In genomic region chr10:317926-318325, GRCh38 we compare ENCODE assay signal across 26 cellular contexts.
DNase-seq lines count a peak whose midpoint lies in the region; ATAC-seq, FAIRE-seq and TF ChIP-seq lines count a peak whose summit lies in the region.
"Had no signal": no experiment of that assay in that cellular context is flagged by ENCODE, and none has a peak within 500 bp of the region (broad histone marks: within the 10 kb centered on the region; RNA-seq: fewer than 3 reads in every experiment).

No MANE protein-coding gene starts in this region.

- H3K9ac ChIP-seq in BLaER1 (no peak overlapping the region), IMR-90 (ENCODE audit: low read depth, low read length) (no peak overlapping the region)
- H3K9ac ChIP-seq: parathyroid adenoma had no signal

- dilution Hi-C loops in IMR-90 (cut with HindIII; ENCODE audit: low sequenced_read_pairs, unreplicated experiment), result no loop called here

- H4K91ac ChIP-seq in IMR-90 (ENCODE audit: insufficient read depth, low read depth, low read length), result no peak overlapping the region; the same call in 1 of the 2 replicates

- in situ Hi-C loops in IMR-90 (cut with MboI; ENCODE audit: low sequenced_read_pairs), result no loop called here

- H2BK5ac ChIP-seq in IMR-90 (ENCODE audit: low read depth, low read length, poor library complexity, severe bottlenecking), result no peak overlapping the region

- POLR2A ChIA-PET in IMR-90 (lab: Charles Lee; ENCODE audit: unreplicated experiment), result no interaction called here

- H3K4me3 Mint-ChIP-seq in nephron, result peak overlapping the region in 1 of 3 experiments; percentile 41
- H3K4me3 Mint-ChIP-seq: activated CD4-positive, alpha-beta memory T cell treated with anti-CD3 and anti-CD28 coated beads for 36 hours; activated naive CD8-positive, alpha-beta T cell treated with anti-CD3 and anti-CD28 coated beads, Interleukin-2, amount 10 ng/mL, durations not matched to agents 7 days and 5 days; stimulated activated effector memory CD8-positive, alpha-beta T cell treated with anti-CD3 and anti-CD28 coated beads, Interleukin-12 subunit alpha, Interleukin-12 subunit beta, amount 100 ng/mL, for 72 hours; T-cell had no signal

- H2AK5ac ChIP-seq in IMR-90 (ENCODE audit: low read depth, low read length), result peak overlapping the region; percentile 95

- H3K9me3 ChIP-seq in BLaER1, result no peaks in the 10 kb centered on the region
- no peaks in the 10 kb centered on the region for H3K9me3 ChIP-seq in IMR-90 (ENCODE audit: control insufficient read depth, insufficient read depth, low read length)
- H3K9me3 ChIP-seq: left ventricle myocardium inferior had no signal

- H3K4me2 ChIP-seq in BLaER1 (peak overlapping the region; percentile 66), IMR-90 (ENCODE audit: low read depth, low read length) (peak overlapping the region; percentile 3; the same call in 1 of the 2 replicates)

- H3K27me3 ChIP-seq in BLaER1 (no peaks in the 10 kb centered on the region), IMR-90 (ENCODE audit: control insufficient read depth, insufficient read depth, low read length) (no peaks in the 10 kb centered on the region), bronchial epithelial cell (ENCODE audit: control insufficient read depth, insufficient read depth, low read length) (no peaks in the 10 kb centered on the region)

- H3K79me1 ChIP-seq in IMR-90 (ENCODE audit: low read depth in 1 of 2, low read length in 2 of 2), result peaks cover 0 to 38% of the 10 kb centered on the region in 2 experiments; a peak in 3 of 4 replicates

- H3K9me3 Mint-ChIP-seq in nephron, result no peaks in the 10 kb centered on the region
- H3K9me3 Mint-ChIP-seq: activated CD4-positive, alpha-beta memory T cell treated with anti-CD3 and anti-CD28 coated beads for 36 hours; CD8-positive, alpha-beta memory T cell; stimulated activated effector memory CD8-positive, alpha-beta T cell treated with anti-CD3 and anti-CD28 coated beads, Interleukin-12 subunit alpha, Interleukin-12 subunit beta, amount 100 ng/mL, for 72 hours; T-cell had no signal

- peaks cover 21% of the 10 kb centered on the region for H3K9me1 ChIP-seq in IMR-90 (ENCODE audit: insufficient read depth, low read length)

- peak overlapping the region; percentile 8 for H2AFZ ChIP-seq in IMR-90 (replicated peaks; ENCODE audit: low read length, poor library complexity)
- H2AFZ ChIP-seq: parathyroid adenoma had no signal

- ATAC-seq in IMR-90 (ENCODE audit: low read depth) (no peak), HG02973 (IDR thresholded peaks at IDR 0.05; ENCODE audit: unreplicated experiment) (no peak), GM21390 (IDR thresholded peaks at IDR 0.05; ENCODE audit: unreplicated experiment) (no peak), HG03175 (IDR thresholded peaks at IDR 0.05; ENCODE audit: unreplicated experiment) (no peak), omental fat pad (ENCODE audit: low FRiP score) (no peak)

- H2BK15ac ChIP-seq in IMR-90 (ENCODE audit: low read depth, low read length), result peak overlapping the region; percentile 67; the same call in 1 of the 3 replicates

- peak overlapping the region; percentile 30; the same call in 1 of the 2 replicates for H4K5ac ChIP-seq in IMR-90 (ENCODE audit: low read depth, low read length)

- peak overlapping the region; percentile 40 for H3K18ac ChIP-seq in IMR-90 (ENCODE audit: low read depth, low read length)

- FAIRE-seq in bronchial epithelial cell (lab: Jason Lieb, UNC), result peak; percentile 23
- FAIRE-seq: endothelial cell of umbilical vein, RCC 7860 had no signal

- H2BK120ac ChIP-seq in IMR-90 (ENCODE audit: low read depth, low read length), result peak overlapping the region; percentile 55

- H3K36me3 ChIP-seq in BLaER1, result peaks cover 22% of the 10 kb centered on the region
- peaks cover 15% of the 10 kb centered on the region for H3K36me3 ChIP-seq in IMR-90 (ENCODE audit: control insufficient read depth, insufficient read depth, low read length)
- H3K36me3 ChIP-seq in bronchial epithelial cell (ENCODE audit: control insufficient read depth, insufficient read depth, low read length), result no peaks in the 10 kb centered on the region

- H3K27ac ChIP-seq in BLaER1 (no peak overlapping the region), IMR-90 (ENCODE audit: insufficient read depth, low read length) (peak overlapping the region; percentile 27; the same call in 1 of the 2 replicates)
- H3K27ac ChIP-seq: left ventricle myocardium inferior, parathyroid adenoma had no signal

- no peak overlapping the region for H3K56ac ChIP-seq in IMR-90 (ENCODE audit: extremely low read depth, insufficient read depth, low read length)

- H3K4ac ChIP-seq in IMR-90 (ENCODE audit: low read depth, low read length), result peak overlapping the region; percentile 81

- H3K36me3 Mint-ChIP-seq in nephron (ENCODE audit: low read depth), result peaks cover 34% of the 10 kb centered on the region
- H3K36me3 Mint-ChIP-seq: activated CD4-positive, alpha-beta memory T cell treated with anti-CD3 and anti-CD28 coated beads for 36 hours; stimulated activated effector memory CD8-positive, alpha-beta T cell treated with anti-CD3 and anti-CD28 coated beads, Interleukin-12 subunit alpha, Interleukin-12 subunit beta, amount 100 ng/mL, for 72 hours had no signal

- H3K4me3 ChIP-seq in BLaER1 (no peak overlapping the region), IMR-90 (ENCODE audit: insufficient read depth, low read depth, low read length) (no peak overlapping the region), bronchial epithelial cell (ENCODE audit: low read depth, low read length) (no peak overlapping the region)
- H3K4me3 ChIP-seq: left ventricle myocardium inferior had no signal

- H3K27me3 Mint-ChIP-seq in nephron (ENCODE audit: low read depth), result no peaks in the 10 kb centered on the region
- H3K27me3 Mint-ChIP-seq: activated CD4-positive, alpha-beta memory T cell treated with anti-CD3 and anti-CD28 coated beads for 36 hours; T-cell had no signal

- no peak for DNase-seq in IMR-90
- DNase-seq in bronchial epithelial cell (ENCODE audit: low read depth), result no peak
- DNase-seq in omental fat pad (ENCODE audit: low spot score), result no peak
- DNase-seq: activated effector memory CD4-positive, alpha-beta T cell treated with anti-CD3 and anti-CD28 coated beads, Interleukin-2, amount 50 U/mL, for 16 hours; activated naive CD8-positive, alpha-beta T cell treated with anti-CD3 and anti-CD28 coated beads, Interleukin-2, amount 10 ng/mL, durations not matched to agents 7 days and 5 days; activated T-cell treated with anti-CD3 and anti-CD28 coated beads for 4 hours; cerebellar nuclear complex; H7; islet precursor cell; NCI-H1092; NCI-H187 treated with DMSO at 0.1 percent for 48 hours; NCI-H2171 treated with DMSO at 0.1 percent for 48 hours; NCI-H526 had no signal

- intact Hi-C loops in IMR-90 (cut with micrococcal nuclease), result no loop called here

- CTCF ChIA-PET in IMR-90 (lab: Yijun Ruan, JAX), result no interaction called here

- peak overlapping the region; percentile 42 for H2AK9ac ChIP-seq in IMR-90 (replicated peaks; ENCODE audit: low read depth, low read length, poor library complexity)

- peak overlapping the region in 1 of 2 experiments; percentile 39; a peak in 1 of 4 replicates for H4K8ac ChIP-seq in IMR-90 (ENCODE audit: low read depth in 2 of 2, low read length in 2 of 2)

- peak overlapping the region; percentile 82 for H3K14ac ChIP-seq in IMR-90 (replicated peaks; ENCODE audit: low read depth, low read length)

- H4K20me1 ChIP-seq in BLaER1 (peaks cover 5% of the 10 kb centered on the region; the same call in 1 of the 2 replicates), IMR-90 (ENCODE audit: insufficient read depth, low read length) (peaks cover 6% of the 10 kb centered on the region; the same call in 1 of the 2 replicates)

- no peak for TF ChIP-seq RAD21 in IMR-90 (IDR thresholded peaks at IDR 0.05; ENCODE audit: low read length)

- WGBS in IMR-90 (ENCODE audit: extremely low coverage in 2 of 2, insufficient read length in 1 of 2), 2 experiments, result 77% methylated on average over 4 of the region's 12 CpGs; no CpG with 5 or more reads in 1 of the 2 experiments

- H3K27ac Mint-ChIP-seq in nephron, result peak overlapping the region; percentile 85 to 90 (median 86)
- H3K27ac Mint-ChIP-seq: activated naive CD8-positive, alpha-beta T cell treated with anti-CD3 and anti-CD28 coated beads, Interleukin-2, amount 10 ng/mL, durations not matched to agents 7 days and 5 days had no signal

- H2BK20ac ChIP-seq in IMR-90 (ENCODE audit: low read depth, low read length), result peak overlapping the region; percentile 47; the same call in 1 of the 2 replicates

- peaks cover 32% of the 10 kb centered on the region for H3K4me1 Mint-ChIP-seq in nephron

- peaks cover 39% of the 10 kb centered on the region for H3K4me1 ChIP-seq in BLaER1
- H3K4me1 ChIP-seq in IMR-90 (ENCODE audit: control insufficient read depth, insufficient read depth, low read length), result peaks cover 16% of the 10 kb centered on the region
- H3K4me1 ChIP-seq: parathyroid adenoma had no signal

- TF ChIP-seq POLR2A in IMR-90 (IDR thresholded peaks at IDR 0.05; ENCODE audit: low read depth, low read length), result no peak

- TF ChIP-seq CTCF in IMR-90 (conservative IDR thresholded peaks at IDR 0.05; ENCODE audit: low read depth, low read length) (no peak), bronchial epithelial cell (IDR thresholded peaks at IDR 0.05; ENCODE audit: insufficient read depth, low read length, severe bottlenecking) (no peak), nephron (IDR thresholded peaks at IDR 0.05; ENCODE audit: unreplicated experiment in 3 of 3) (no peak), omental fat pad (IDR thresholded peaks at IDR 0.05) (no peak)

- no peak overlapping the region for H3K23ac ChIP-seq in IMR-90 (ENCODE audit: low read depth, low read length)

- no TSS peak for BruUV-seq in IMR-90 (replicated peaks; lab: Mats Ljungman, UMichigan)

TF ChIP-seq in IMR-90, 13 proteins besides CTCF, POLR2A, EP300 and RAD21 (continues in another document):
- TF ChIP-seq USF2 (IDR thresholded peaks at IDR 0.05; ENCODE audit: low read depth, low read length) (no peak), MAZ (IDR thresholded peaks at IDR 0.05; ENCODE audit: borderline replicate concordance, low read depth, low read length) (no peak), CHD1 (IDR thresholded peaks at IDR 0.05; ENCODE audit: low read depth, low read length) (no peak), BHLHE40 (IDR thresholded peaks at IDR 0.05; ENCODE audit: low read depth, low read length) (no peak), CEBPB (IDR thresholded peaks at IDR 0.05; ENCODE audit: low read depth, low read length) (no peak), RCOR1 (IDR thresholded peaks at IDR 0.05; ENCODE audit: insufficient replicate concordance, low read length) (no peak), MXI1 (IDR thresholded peaks at IDR 0.05; ENCODE audit: borderline replicate concordance, low read depth, low read length) (no peak), FOS (IDR thresholded peaks at IDR 0.05; ENCODE audit: low read depth, low read length) (no peak), MAFK (IDR thresholded peaks at IDR 0.05; ENCODE audit: low read depth, low read length) (no peak)
